Comparison of ENCODE assay signal across 11 cellular contexts in genomic region chr11:61794579-61794978, GRCh38. TPM values are rescaled to one million over a fixed set of nuclear protein-coding genes. Genes with fewer than 3 reads are reported as not detected.
DNase-seq lines count a peak whose midpoint lies in the region; ATAC-seq, FAIRE-seq and TF ChIP-seq lines count a peak whose summit lies in the region.
"Had no signal": no experiment of that assay in that cellular context is flagged by ENCODE, and none has a peak within 500 bp of the region (broad histone marks: within the 10 kb centered on the region; RNA-seq: fewer than 3 reads in every experiment).

No MANE protein-coding gene starts in this region.

- intact Hi-C loops in endothelial cell of umbilical vein (cut with micrococcal nuclease) = loop anchor here (5.0 kb wide), 1 partner anchor 328 kb away; the partner anchor contains the start of gene INCENP

- ATAC-seq in GM23338 = no peak
- ATAC-seq: right cardiac atrium had no signal

- POLR2A ChIA-PET in endothelial cell of umbilical vein (lab: Charles Lee) = no interaction called here

- no peaks in the 10 kb centered on the region for H3K9me2 ChIP-seq in GM23338 (ENCODE audit: insufficient read depth)

- H2AFZ ChIP-seq in GM23338 (no peak overlapping the region), endothelial cell of umbilical vein (ENCODE audit: low read depth, low read length) (no peak overlapping the region)

- no peak overlapping the region; the same call in 1 of the 2 replicates for H3K27ac ChIP-seq in GM23338 (ENCODE audit: low read depth)
- no peak overlapping the region for H3K27ac ChIP-seq in endothelial cell of umbilical vein (ENCODE audit: insufficient read depth, low read depth, low read length)
- H3K27ac ChIP-seq: thoracic aorta had no signal

- H3K4me1 ChIP-seq in GM23338 (ENCODE audit: insufficient read depth) (0 out of 2 replicates have a peak, but pooled peaks cover 5% of the 10 kb centered on the region), endothelial cell of umbilical vein (ENCODE audit: control insufficient read depth, extremely low read depth, insufficient read depth, low read length) (peaks cover 25% of the 10 kb centered on the region)

- DNase-seq in GM23338 (ENCODE audit: low spot score) = no peak
- DNase-seq in NB4 (ENCODE audit: low read depth) = no peak
- no peak for DNase-seq in endothelial cell of umbilical vein (ENCODE audit: low read depth, low spot score)
- no peak for DNase-seq in DMS 273 treated with DMSO at 0.1 percent for 48 hours (lab: John Stamatoyannopoulos, UW)
- no peak for DNase-seq in amniotic stem cell (lab: John Stamatoyannopoulos, UW)
- DNase-seq: effector CD4-positive, alpha-beta T cell; islet precursor cell; NCI-H2171; right cardiac atrium had no signal

- BruUV-seq in endothelial cell of umbilical vein (replicated peaks; lab: Mats Ljungman, UMichigan) = no TSS peak

- H3K27me3 ChIP-seq in GM23338 (ENCODE audit: insufficient read depth) (no peaks in the 10 kb centered on the region), endothelial cell of umbilical vein (ENCODE audit: control insufficient read depth in 2 of 2, insufficient read depth in 2 of 2, low read length in 2 of 2) (no peaks in the 10 kb centered on the region)

- peak overlapping the region; percentile 52 for H3K4me3 Mint-ChIP-seq in GM23338

- no peak overlapping the region for H3K9ac ChIP-seq in endothelial cell of umbilical vein (replicated peaks; ENCODE audit: extremely low read depth, insufficient read depth, low read length)

- H4K20me1 ChIP-seq in GM23338 (replicated peaks; ENCODE audit: insufficient read depth) (peaks cover 4% of the 10 kb centered on the region; the same call in 1 of the 2 replicates), endothelial cell of umbilical vein (replicated peaks; ENCODE audit: control insufficient read depth, extremely low read depth, insufficient read depth, low read length) (no peaks in the 10 kb centered on the region)

- TF ChIP-seq POLR2A in NB4 (IDR thresholded peaks at IDR 0.05; ENCODE audit: extremely low read depth, insufficient read length) (no peak), endothelial cell of umbilical vein (IDR thresholded peaks at IDR 0.05; ENCODE audit: low read depth, low read length) (no peak)

- TF ChIP-seq CTCF in GM23338 (conservative IDR thresholded peaks at IDR 0.05; ENCODE audit: low read depth in 2 of 2) (no peak), NB4 (IDR thresholded peaks at IDR 0.05; ENCODE audit: low read depth, low read length) (no peak), endothelial cell of umbilical vein (IDR thresholded peaks at IDR 0.05; ENCODE audit: extremely low read depth in 1 of 2, insufficient read depth in 1 of 2, low read depth in 1 of 2, low read length in 2 of 2) (no peak)

- no peaks in the 10 kb centered on the region for H3K9me3 Mint-ChIP-seq in GM23338

- H3F3A ChIP-seq in GM23338 (replicated peaks; ENCODE audit: low read depth) = peaks cover 23% of the 10 kb centered on the region; the same call in 1 of the 2 replicates

- CTCF ChIA-PET in endothelial cell of umbilical vein (lab: Charles Lee) = no interaction called here

- no peak overlapping the region for H3K4me3 ChIP-seq in GM23338
- peak overlapping the region; percentile 88 for H3K4me3 ChIP-seq in NB4 (ENCODE audit: low read depth, low read length)
- H3K4me3 ChIP-seq in endothelial cell of umbilical vein (replicated peaks in 1 of 3; ENCODE audit: insufficient read depth in 1 of 3, low read depth in 1 of 3, low read length in 3 of 3) = no peak overlapping the region
- H3K4me3 ChIP-seq: thoracic aorta had no signal

- no peak for FAIRE-seq in endothelial cell of umbilical vein (lab: Jason Lieb, UNC)
- FAIRE-seq: frontal cortex had no signal

- dilution Hi-C loops in endothelial cell of umbilical vein (cut with MboI; ENCODE audit: extremely low pct_ligation_motif_present, low sequenced_read_pairs) = no loop called here

- H3K4me2 ChIP-seq in GM23338 (no peak overlapping the region), endothelial cell of umbilical vein (ENCODE audit: insufficient read depth, low read length) (peak overlapping the region; percentile 5)

- no peak overlapping the region for H3K27ac Mint-ChIP-seq in GM23338

- H3K9me3 ChIP-seq in endothelial cell of umbilical vein (replicated peaks; ENCODE audit: control insufficient read depth, insufficient read depth, low read length) = no peaks in the 10 kb centered on the region
- H3K9me3 ChIP-seq: thoracic aorta had no signal

- H3K79me2 ChIP-seq in GM23338 (replicated peaks; ENCODE audit: insufficient read depth) (peaks cover 54% of the 10 kb centered on the region), endothelial cell of umbilical vein (ENCODE audit: control insufficient read depth, insufficient read depth, low read length) (peaks cover 62% of the 10 kb centered on the region)

- H3K27me3 Mint-ChIP-seq in GM23338 (ENCODE audit: insufficient read depth, low read depth, poor library complexity) = peaks cover 9% of the 10 kb centered on the region

- H3K36me3 ChIP-seq in GM23338 (ENCODE audit: insufficient read depth) (peaks cover 3% of the 10 kb centered on the region; the same call in 1 of the 2 replicates), endothelial cell of umbilical vein (ENCODE audit: control insufficient read depth in 2 of 2, extremely low read depth in 1 of 2, insufficient read depth in 2 of 2, low read length in 2 of 2) (peaks cover 0 to 11% of the 10 kb centered on the region in 2 experiments)

- peaks cover 67% of the 10 kb centered on the region for H3K36me3 Mint-ChIP-seq in GM23338 (ENCODE audit: low read depth)

- H3K4me1 Mint-ChIP-seq in GM23338 = peaks cover 17% of the 10 kb centered on the region

- no peaks in the 10 kb centered on the region for H3K9me1 ChIP-seq in endothelial cell of umbilical vein (replicated peaks; ENCODE audit: control insufficient read depth, extremely low read depth, insufficient read depth, low read length)

RNA-seq across cellular contexts. Expression of gene FEN1, which starts 1.9 kb away (rescaled TPM):
- total RNA-seq in GM23338 (2014; rRNA removed; shearing (Covaris generic)) = 89.0 and 96.3 TPM in 2 replicates
- polyA plus RNA-seq in GM23338 (2016; fragmentation: Nextera tagmentation; extraction: Ambion mirVana) (78.8 and 85.1 TPM in 2 replicates), endothelial cell of umbilical vein (22.9 and 29.3 TPM in 2 replicates)
- total RNA-seq in endothelial cell of umbilical vein = 57.9 and 60.5 TPM in 2 replicates
- 38.3 and 46.5 TPM in 2 replicates for polyA plus RNA-seq in endothelial cell of umbilical vein (2011; cell fraction: cytosol; rRNA removed)
- polyA plus RNA-seq in endothelial cell of umbilical vein (2011; cell fraction: nucleus; rRNA removed) = 18.7 and 24.5 TPM in 2 replicates
- 28.8 and 51.8 TPM in 2 replicates for polyA plus RNA-seq in endothelial cell of umbilical vein (2012)
- 43.4 and 48.2 TPM in 2 replicates for polyA minus RNA-seq in endothelial cell of umbilical vein
- 96.6 TPM for polyA minus RNA-seq in endothelial cell of umbilical vein (2011; cell fraction: cytosol; rRNA and poly(A)+ RNA removed)
- 16.6 TPM in 2 replicates for polyA minus RNA-seq in endothelial cell of umbilical vein (2011; cell fraction: nucleus; rRNA and poly(A)+ RNA removed)

RNA-seq across cellular contexts. Expression of gene TMEM258, which starts 2.2 kb away (rescaled TPM):
- 71.3 and 73.3 TPM in 2 replicates for total RNA-seq in GM23338 (2014; rRNA removed; shearing (Covaris generic))
- 519 and 553 TPM in 2 replicates for polyA plus RNA-seq in GM23338 (2016; fragmentation: Nextera tagmentation; extraction: Ambion mirVana)
- total RNA-seq in endothelial cell of umbilical vein = 139 and 140 TPM in 2 replicates
- polyA plus RNA-seq in endothelial cell of umbilical vein = 534 and 632 TPM in 2 replicates
- polyA plus RNA-seq in endothelial cell of umbilical vein (2011; cell fraction: cytosol; rRNA removed) = 418 and 490 TPM in 2 replicates
- polyA plus RNA-seq in endothelial cell of umbilical vein (2011; cell fraction: nucleus; rRNA removed) = 98.0 and 104 TPM in 2 replicates
- polyA plus RNA-seq in endothelial cell of umbilical vein (2012) = 399 and 519 TPM in 2 replicates
- 266 and 269 TPM in 2 replicates for polyA minus RNA-seq in endothelial cell of umbilical vein
- 112 TPM for polyA minus RNA-seq in endothelial cell of umbilical vein (2011; cell fraction: cytosol; rRNA and poly(A)+ RNA removed)
- 47.6 and 56.5 TPM in 2 replicates for polyA minus RNA-seq in endothelial cell of umbilical vein (2011; cell fraction: nucleus; rRNA and poly(A)+ RNA removed)

RNA-seq across cellular contexts. Expression of gene FADS1, which starts 22.2 kb away (rescaled TPM):
- 103 and 119 TPM in 2 replicates for total RNA-seq in GM23338 (2014; rRNA removed; shearing (Covaris generic))
- polyA plus RNA-seq in GM23338 (2016; fragmentation: Nextera tagmentation; extraction: Ambion mirVana) (67.6 and 74.9 TPM in 2 replicates), endothelial cell of umbilical vein (121 and 125 TPM in 2 replicates)
- total RNA-seq in endothelial cell of umbilical vein = 109 and 110 TPM in 2 replicates
- 73.0 and 77.1 TPM in 2 replicates for polyA plus RNA-seq in endothelial cell of umbilical vein (2011; cell fraction: cytosol; rRNA removed)
- 79.5 and 82.4 TPM in 2 replicates for polyA plus RNA-seq in endothelial cell of umbilical vein (2011; cell fraction: nucleus; rRNA removed)
- 50.4 and 68.5 TPM in 2 replicates for polyA plus RNA-seq in endothelial cell of umbilical vein (2012)
- 192 and 208 TPM in 2 replicates for polyA minus RNA-seq in endothelial cell of umbilical vein
- 289 TPM for polyA minus RNA-seq in endothelial cell of umbilical vein (2011; cell fraction: cytosol; rRNA and poly(A)+ RNA removed)
- polyA minus RNA-seq in endothelial cell of umbilical vein (2011; cell fraction: nucleus; rRNA and poly(A)+ RNA removed) = 51.4 and 61.8 TPM in 2 replicates

RNA-seq across cellular contexts. Expression of gene FADS2, which starts 33.5 kb away (rescaled TPM):
- total RNA-seq in GM23338 (2014; rRNA removed; shearing (Covaris generic)) = 354 and 392 TPM in 2 replicates
- polyA plus RNA-seq in GM23338 (2016; fragmentation: Nextera tagmentation; extraction: Ambion mirVana) = 124 and 126 TPM in 2 replicates
- 668 and 694 TPM in 2 replicates for total RNA-seq in endothelial cell of umbilical vein
- polyA plus RNA-seq in endothelial cell of umbilical vein = 898 and 969 TPM in 2 replicates
- 619 and 783 TPM in 2 replicates for polyA plus RNA-seq in endothelial cell of umbilical vein (2011; cell fraction: cytosol; rRNA removed)
- 552 and 630 TPM in 2 replicates for polyA plus RNA-seq in endothelial cell of umbilical vein (2011; cell fraction: nucleus; rRNA removed)
- polyA plus RNA-seq in endothelial cell of umbilical vein (2012) = 311 and 450 TPM in 2 replicates
- polyA minus RNA-seq in endothelial cell of umbilical vein = 1,118 and 1,176 TPM in 2 replicates
- polyA minus RNA-seq in endothelial cell of umbilical vein (2011; cell fraction: cytosol; rRNA and poly(A)+ RNA removed) = 46.5 TPM
- polyA minus RNA-seq in endothelial cell of umbilical vein (2011; cell fraction: nucleus; rRNA and poly(A)+ RNA removed) = 172 and 219 TPM in 2 replicates

RNA-seq across cellular contexts. Expression of gene MYRF, which starts 42.1 kb away (rescaled TPM):
- 5.0 and 5.5 TPM in 2 replicates for total RNA-seq in GM23338 (2014; rRNA removed; shearing (Covaris generic))
- polyA plus RNA-seq in GM23338 (2016; fragmentation: Nextera tagmentation; extraction: Ambion mirVana) (1.9 and 2.2 TPM in 2 replicates), endothelial cell of umbilical vein (0.98 and 1.1 TPM in 2 replicates)
- 0.82 and 1.8 TPM in 2 replicates for total RNA-seq in endothelial cell of umbilical vein
- 0.49 and 0.62 TPM in 2 replicates for polyA plus RNA-seq in endothelial cell of umbilical vein (2011; cell fraction: cytosol; rRNA removed)
- 1.5 and 2.2 TPM in 2 replicates for polyA plus RNA-seq in endothelial cell of umbilical vein (2011; cell fraction: nucleus; rRNA removed)
- 0.72 and 2.0 TPM in 2 replicates for polyA plus RNA-seq in endothelial cell of umbilical vein (2012)
- polyA minus RNA-seq in endothelial cell of umbilical vein = 1.3 and 1.5 TPM in 2 replicates
- polyA minus RNA-seq in endothelial cell of umbilical vein (2011; cell fraction: cytosol; rRNA and poly(A)+ RNA removed) = 0.31 TPM
- 0.63 and 1.0 TPM in 2 replicates for polyA minus RNA-seq in endothelial cell of umbilical vein (2011; cell fraction: nucleus; rRNA and poly(A)+ RNA removed)
